Comparison of ENCODE assay signal across 8 cellular contexts in the genomic region with DNA sequence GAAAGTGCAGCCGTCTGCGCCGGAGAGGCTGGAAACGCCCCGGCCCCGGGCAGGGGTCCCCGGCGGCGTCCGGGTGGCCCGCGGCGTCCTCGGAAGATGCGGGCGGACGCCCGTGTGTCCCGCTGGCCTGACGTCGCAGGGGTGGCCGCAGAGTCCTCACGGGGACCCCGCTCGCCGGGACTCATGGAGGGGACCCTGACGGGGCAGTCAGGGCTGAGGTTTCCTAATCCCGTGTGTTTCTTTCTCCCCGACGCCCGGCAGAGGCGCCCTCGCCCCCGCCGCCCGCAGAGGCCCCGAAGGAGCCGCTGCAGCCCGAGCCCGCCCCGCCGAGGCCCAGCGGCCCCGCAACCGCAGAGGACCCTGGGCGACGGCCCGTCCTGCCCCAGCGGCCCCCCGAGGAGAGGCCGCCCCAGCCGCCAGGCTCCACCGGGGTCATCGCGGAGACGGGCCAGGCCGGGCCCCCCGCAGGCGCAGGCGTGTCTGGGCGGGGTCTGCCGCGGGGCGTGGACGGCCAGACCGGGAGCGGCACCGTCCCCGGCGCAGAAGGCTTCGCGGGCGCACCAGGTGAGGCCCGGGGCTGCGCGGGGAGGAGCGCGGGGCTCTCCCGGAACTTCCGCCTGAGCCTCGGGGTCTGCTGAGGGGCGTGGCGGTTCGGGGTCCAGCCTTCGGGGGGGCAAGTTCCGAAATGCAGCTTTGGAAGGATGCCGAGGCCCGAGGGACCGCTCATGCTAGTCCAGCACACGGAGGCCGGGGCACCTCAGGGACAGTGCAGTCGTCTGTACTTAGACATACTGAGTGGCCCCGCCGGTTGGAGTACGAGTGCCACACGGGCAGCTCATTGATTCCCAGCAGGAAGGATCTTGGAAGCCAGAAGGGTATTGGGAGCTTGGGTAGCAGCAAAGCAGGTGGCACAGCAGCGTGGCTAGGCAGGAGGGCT. TPM values are rescaled to one million over a fixed set of nuclear protein-coding genes. Genes with fewer than 3 reads are reported as not detected.
DNase-seq lines count a peak whose midpoint lies in the region; ATAC-seq and TF ChIP-seq lines count a peak whose summit lies in the region.

No MANE protein-coding gene starts in this region.

- peak; percentile 43 for DNase-seq in EH (ENCODE audit: low read depth)
- no peak for DNase-seq in Jurkat, Clone E6-1 (ENCODE audit: low read depth, low spot score)
- peak; percentile 57 to 61 for DNase-seq in activated CD4-positive, alpha-beta T cell treated with anti-CD3 and anti-CD28 coated beads, Interleukin-2, amount 50 U/mL, for 48 hours
- DNase-seq in epidermal melanocyte (ENCODE audit: insufficient read length, low spot score) = peak; percentile 62
- peak; percentile 22 to 70 (median 48) for DNase-seq in naive thymus-derived CD8-positive, alpha-beta T cell
- DNase-seq in transverse colon = peak; percentile 70
- DNase-seq in H4 (ENCODE audit: low spot score) = no peak

- no peaks in the 10 kb centered on the region for H3K9me3 ChIP-seq in transverse colon

- in situ Hi-C loops in transverse colon (cut with MboI; ENCODE audit: low pct_ligation_motif_present in 1 of 4, low pct_unique_long_range_greater_than_20kb in 1 of 4, low sequenced_read_pairs in 3 of 4) = no loop called here

- H3K36me3 Mint-ChIP-seq in naive thymus-derived CD8-positive, alpha-beta T cell = peaks cover 0 to 9% (median 0%) of the 10 kb centered on the region in 3 donors

- peak overlapping the region; percentile 73 to 83 (median 76) for H3K27ac ChIP-seq in transverse colon

- H3K9me3 Mint-ChIP-seq in naive thymus-derived CD8-positive, alpha-beta T cell = no peaks in the 10 kb centered on the region

- no peaks in the 10 kb centered on the region for H3K36me3 ChIP-seq in transverse colon

- TF ChIP-seq CTCF in transverse colon (IDR thresholded peaks at IDR 0.05) = peak in 1 of 5 experiments; percentile 14

- POLR2A ChIA-PET in naive thymus-derived CD8-positive, alpha-beta T cell (lab: Charles Lee) = interaction anchor here (0.6 to 2.0 kb wide), 6 partner anchors 12 to 341 kb away, joined by 3 to 7 read pairs (median 3); a partner anchor contains a TSS

- H3K27me3 Mint-ChIP-seq in naive thymus-derived CD8-positive, alpha-beta T cell = no peaks in the 10 kb centered on the region

- peak; percentile 10 for TF ChIP-seq POLR2A in transverse colon (IDR thresholded peaks at IDR 0.05)

- H3K4me1 Mint-ChIP-seq in naive thymus-derived CD8-positive, alpha-beta T cell = peaks cover 10 to 18% (median 13%) of the 10 kb centered on the region in 4 donors

- TF ChIP-seq EP300 in transverse colon (IDR thresholded peaks at IDR 0.05; ENCODE audit: low read depth) = no peak

- H3K27me3 ChIP-seq in transverse colon = no peaks in the 10 kb centered on the region

- H3K4me3 ChIP-seq in Jurkat, Clone E6-1 (ENCODE audit: low read length) = peak overlapping the region; percentile 64
- peak overlapping the region; percentile 27 to 73 (median 56) for H3K4me3 ChIP-seq in transverse colon

- 3% methylated on average over 33 of the region's 97 CpGs; no CpG with 5 or more reads in 1 of the 2 donors for WGBS in transverse colon (ENCODE audit: low coverage in 1 of 2), 2 donors

- peak overlapping the region in 9 of 10 donors; percentile 46 to 94 (median 75) for H3K27ac Mint-ChIP-seq in naive thymus-derived CD8-positive, alpha-beta T cell

- peak overlapping the region; percentile 65 to 93 (median 80) for H3K4me3 Mint-ChIP-seq in naive thymus-derived CD8-positive, alpha-beta T cell

- intact Hi-C loops in transverse colon (cut with DNase I; ENCODE audit: low total_unique reads) = no loop called here

- peaks cover 0 to 30% (median 14%) of the 10 kb centered on the region in 4 donors for H3K4me1 ChIP-seq in transverse colon

- peak; percentile 60 for ATAC-seq in GM21390 (IDR thresholded peaks at IDR 0.05; ENCODE audit: unreplicated experiment)
- ATAC-seq in naive thymus-derived CD8-positive, alpha-beta T cell = peak; percentile 76

RNA-seq across cellular contexts. Expression of a gene that starts 60.0 kb away (rescaled TPM):
- polyA plus RNA-seq in Jurkat, Clone E6-1 (2012; ENCODE audit: insufficient read depth, insufficient read length) = 15.4 TPM
- 1 to 10 TPM; 4.6 to 5.1 TPM for total RNA-seq in naive thymus-derived CD8-positive, alpha-beta T cell
- polyA plus RNA-seq in naive thymus-derived CD8-positive, alpha-beta T cell = 1 to 10 TPM; 1.1 to 2.5 (median 1.6) TPM
- 100 to 1,000 TPM in 1 of 4 donors, 10 to 100 TPM in 3; 12.0 to 145 (median 56.5) TPM for total RNA-seq in transverse colon
- 3.0 and 3.8 TPM in 2 replicates for total RNA-seq in H4 (2014; rRNA removed; shearing (Covaris generic))

Comparison
In these comparisons a context has a peak if more than half of its experiments do, and no peak if none do; other contexts are left out.
1. DNase-seq: peak in EH (single experiment), activated CD4-positive, alpha-beta T cell treated with anti-CD3 and anti-CD28 coated beads, Interleukin-2, amount 50 U/mL, for 48 hours (2 of 2), epidermal melanocyte (single experiment), naive thymus-derived CD8-positive, alpha-beta T cell (10 of 10) and transverse colon (single experiment); none in Jurkat, Clone E6-1 (single experiment) and H4 (single experiment).